Comparison of ENCODE assay signal across 13 cellular contexts in the genomic region with DNA sequence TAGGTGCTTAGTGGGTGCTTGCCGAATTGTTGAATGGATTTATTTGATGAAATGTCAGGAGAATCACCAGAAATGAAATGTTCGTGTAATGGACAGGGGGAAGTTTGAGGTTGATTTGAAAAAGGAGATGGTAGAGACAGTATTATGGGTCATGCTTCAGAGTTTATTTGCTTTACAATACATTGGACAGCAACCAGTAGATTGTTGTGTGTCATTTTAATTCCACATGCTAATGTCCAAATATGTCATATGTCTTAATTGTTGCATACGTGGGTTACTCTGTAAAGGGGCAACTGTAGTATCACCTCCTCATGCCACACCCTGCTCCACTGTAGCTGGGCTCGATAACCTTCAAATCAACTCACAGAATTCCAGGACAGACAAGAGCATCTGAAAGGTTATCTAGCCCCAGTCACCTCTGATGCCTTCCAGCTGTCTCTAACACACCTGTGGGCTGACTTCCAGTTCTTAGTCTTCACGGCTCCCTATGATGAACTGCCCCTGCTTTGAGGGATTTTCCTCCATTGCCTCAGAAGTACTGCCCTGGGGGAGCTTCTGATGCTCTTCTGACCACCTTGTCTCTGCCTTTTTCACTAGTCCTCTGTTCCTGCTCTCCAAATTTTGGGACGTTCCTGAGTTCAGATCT. TPM values are rescaled to one million over a fixed set of nuclear protein-coding genes. Genes with fewer than 3 reads are reported as not detected.
A peak's percentile ranks its signal among the peaks of the same experiment; 100 is the strongest.
DNase-seq lines count a peak whose midpoint lies in the region; ATAC-seq and TF ChIP-seq lines count a peak whose summit lies in the region.
"Had no signal": no experiment of that assay in that cellular context is flagged by ENCODE, and none has a peak within 500 bp of the region (broad histone marks: within the 10 kb centered on the region; RNA-seq: fewer than 3 reads in every experiment).

No MANE protein-coding gene starts in this region.

- H4K20me1 ChIP-seq in KMS-11 (ENCODE audit: insufficient read depth) (no peaks in the 10 kb centered on the region), smooth muscle cell (ENCODE audit: low read depth) (no peaks in the 10 kb centered on the region)

- peaks cover 15% of the 10 kb centered on the region for H3F3A ChIP-seq in smooth muscle cell (ENCODE audit: low read depth)

- H3K27me3 ChIP-seq in KMS-11 (ENCODE audit: insufficient read depth, low read depth) (no peaks in the 10 kb centered on the region), smooth muscle cell (ENCODE audit: low read depth) (no peaks in the 10 kb centered on the region)

- no peaks in the 10 kb centered on the region for H3K9me3 ChIP-seq in smooth muscle cell (replicated peaks; ENCODE audit: low read depth)

- TF ChIP-seq CTCF in KMS-11 (conservative IDR thresholded peaks at IDR 0.05; ENCODE audit: low read depth, low read length) (no peak), cardiac fibroblast (IDR thresholded peaks at IDR 0.05; ENCODE audit: low read depth, low read length) (no peak), smooth muscle cell (IDR thresholded peaks at IDR 0.05; ENCODE audit: borderline replicate concordance, insufficient read depth, poor library complexity, severe bottlenecking) (no peak)

- peaks cover 1% of the 10 kb centered on the region for H3K9me3 Mint-ChIP-seq in activated T-cell treated with anti-CD3 and anti-CD28 coated beads, Interleukin-2, amount 50 U/mL, for 24 hours
- H3K9me3 Mint-ChIP-seq in activated T-cell treated with anti-CD3 and anti-CD28 coated beads, Interleukin-2, amount 50 U/mL, for 4 hours = no peaks in the 10 kb centered on the region
- H3K9me3 Mint-ChIP-seq: central memory CD8-positive, alpha-beta T cell had no signal

- H3K9ac ChIP-seq in KMS-11 = no peak overlapping the region
- H3K9ac ChIP-seq in smooth muscle cell (ENCODE audit: low read depth) = no peak overlapping the region

- H3K27me3 Mint-ChIP-seq in activated T-cell treated with anti-CD3 and anti-CD28 coated beads, Interleukin-2, amount 50 U/mL, for 24 hours = no peaks in the 10 kb centered on the region
- H3K27me3 Mint-ChIP-seq in activated T-cell treated with anti-CD3 and anti-CD28 coated beads, Interleukin-2, amount 50 U/mL, for 4 hours (ENCODE audit: low read depth) = no peaks in the 10 kb centered on the region
- H3K27me3 Mint-ChIP-seq: central memory CD8-positive, alpha-beta T cell; progenitor cell of endocrine pancreas had no signal

- H3K4me2 ChIP-seq in KMS-11 = peak overlapping the region; percentile 86; the same call in 1 of the 2 replicates
- H3K4me2 ChIP-seq in smooth muscle cell = peak overlapping the region; percentile 82

- no peak overlapping the region for H3K27ac Mint-ChIP-seq in activated T-cell treated with anti-CD3 and anti-CD28 coated beads, Interleukin-2, amount 50 U/mL, for 24 hours
- H3K27ac Mint-ChIP-seq: progenitor cell of endocrine pancreas had no signal

- H3K4me1 Mint-ChIP-seq in activated T-cell treated with anti-CD3 and anti-CD28 coated beads, Interleukin-2, amount 50 U/mL, for 24 hours (ENCODE audit: low read depth) = peaks cover 57% of the 10 kb centered on the region
- H3K4me1 Mint-ChIP-seq in activated T-cell treated with anti-CD3 and anti-CD28 coated beads, Interleukin-2, amount 50 U/mL, for 4 hours (ENCODE audit: low read depth) = peaks cover 44% of the 10 kb centered on the region

- peaks cover 41% of the 10 kb centered on the region for H3K4me1 ChIP-seq in KMS-11 (ENCODE audit: low read depth, poor library complexity, severe bottlenecking)
- peaks cover 8% of the 10 kb centered on the region for H3K4me1 ChIP-seq in smooth muscle cell (ENCODE audit: low read depth)

- no peaks in the 10 kb centered on the region for H3K36me3 ChIP-seq in KMS-11 (ENCODE audit: insufficient read depth)
- no peaks in the 10 kb centered on the region for H3K36me3 ChIP-seq in smooth muscle cell (ENCODE audit: low read depth)

- no peak overlapping the region for H2AFZ ChIP-seq in KMS-11 (ENCODE audit: low read depth)
- no peak overlapping the region for H2AFZ ChIP-seq in smooth muscle cell (ENCODE audit: low read depth)

- H3K4me3 Mint-ChIP-seq in activated T-cell treated with anti-CD3 and anti-CD28 coated beads, Interleukin-2, amount 50 U/mL, for 24 hours = peak overlapping the region; percentile 3
- no peak overlapping the region for H3K4me3 Mint-ChIP-seq in activated T-cell treated with anti-CD3 and anti-CD28 coated beads, Interleukin-2, amount 50 U/mL, for 4 hours
- H3K4me3 Mint-ChIP-seq: central memory CD8-positive, alpha-beta T cell had no signal

- no peak for DNase-seq in activated T-cell treated with anti-CD3 and anti-CD28 coated beads, Interleukin-2, amount 50 U/mL, for 24 hours
- no peak for DNase-seq in activated T-cell treated with anti-CD3 and anti-CD28 coated beads, Interleukin-2, amount 50 U/mL, for 4 hours
- peak in 1 of 2 donors; percentile 25 for DNase-seq in cardiac fibroblast (ENCODE audit: low read depth in 2 of 2)
- DNase-seq in smooth muscle cell (lab: John Stamatoyannopoulos, UW; ENCODE audit: unreplicated experiment) = no peak
- no peak for DNase-seq in middle frontal gyrus (ENCODE audit: extremely low spot score, low spot score)
- no peak for DNase-seq in globus pallidus (ENCODE audit: low spot score)
- DNase-seq in Ammon's horn (ENCODE audit: low spot score) = no peak
- DNase-seq: activated T-cell treated with anti-CD3 and anti-CD28 coated beads, Interleukin-2, amount 50 U/mL, for 48 hours; foreskin melanocyte; NCI-H1694 had no signal

- no peaks in the 10 kb centered on the region for H3K36me3 Mint-ChIP-seq in activated T-cell treated with anti-CD3 and anti-CD28 coated beads, Interleukin-2, amount 50 U/mL, for 24 hours (ENCODE audit: low read depth)
- H3K36me3 Mint-ChIP-seq in activated T-cell treated with anti-CD3 and anti-CD28 coated beads, Interleukin-2, amount 50 U/mL, for 4 hours (ENCODE audit: insufficient read depth) = no peaks in the 10 kb centered on the region

- H3K27ac ChIP-seq in KMS-11 = no peak overlapping the region
- H3K27ac ChIP-seq in smooth muscle cell (ENCODE audit: low read depth) = peak overlapping the region; percentile 92

- H3K79me2 ChIP-seq in KMS-11 (ENCODE audit: insufficient read depth, low read depth) (no peaks in the 10 kb centered on the region), smooth muscle cell (ENCODE audit: low read depth) (peaks cover 9% of the 10 kb centered on the region)

- no peak for ATAC-seq in activated T-cell treated with anti-CD3 and anti-CD28 coated beads, Interleukin-2, amount 50 U/mL, for 4 hours

- WGBS in smooth muscle cell (ENCODE audit: low lambda C conversion rate) = 91% methylated on average over 6 of the region's 6 CpGs

- no peak overlapping the region for H3K4me3 ChIP-seq in KMS-11 (IDR thresholded peaks at IDR 0.05; ENCODE audit: insufficient read depth, low read depth, low read length)
- H3K4me3 ChIP-seq in cardiac fibroblast (replicated peaks in 1 of 2; ENCODE audit: low read depth in 2 of 2, low read length in 2 of 2) = peak overlapping the region; percentile 30 to 59
- no peak overlapping the region for H3K4me3 ChIP-seq in smooth muscle cell

RNA-seq across cellular contexts. Expression of a gene that starts 1.7 kb away (rescaled TPM):
- under 1 TPM in 2 of 3 donors, not detected in 1; 0.11 to 0.60 TPM for total RNA-seq in activated T-cell treated with anti-CD3 and anti-CD28 coated beads, Interleukin-2, amount 50 U/mL, for 4 hours
- 11.1 and 11.6 TPM in 2 replicates for total RNA-seq in smooth muscle cell
- 4.5 and 10.0 TPM in 2 replicates for polyA plus RNA-seq in smooth muscle cell
- total RNA-seq: progenitor cell of endocrine pancreas had no signal

Comparison
In these comparisons a context has a peak if more than half of its experiments do, and no peak if none do; other contexts are left out.
1. H3K4me3 ChIP-seq: peak in cardiac fibroblast (2 of 2); none in KMS-11 (single experiment) and smooth muscle cell (single experiment).